Comparison of ENCODE assay signal across 8 cellular contexts in genomic region chr1:111406325-111406768, GRCh38. TPM values are rescaled to one million over a fixed set of nuclear protein-coding genes. Genes with fewer than 3 reads are reported as not detected.
DNase-seq lines count a peak whose midpoint lies in the region; ATAC-seq, FAIRE-seq and TF ChIP-seq lines count a peak whose summit lies in the region.

No MANE protein-coding gene starts in this region.

- H3K4me1 Mint-ChIP-seq in activated CD4-positive, alpha-beta T cell treated with anti-CD3 and anti-CD28 coated beads, Interleukin-2, amount 10 ng/mL, durations not matched to agents 7 days and 5 days: peaks cover 31% of the 10 kb centered on the region
- peaks cover 38% of the 10 kb centered on the region for H3K4me1 Mint-ChIP-seq in stimulated activated naive CD8-positive, alpha-beta T cell treated with anti-CD3 and anti-CD28 coated beads, Interleukin-15, amount 100 ng/mL, for 72 hours

- TF ChIP-seq CTCF in fibroblast of the aortic adventitia (IDR thresholded peaks at IDR 0.05; ENCODE audit: insufficient read depth, low read length) (no peak), dorsolateral prefrontal cortex (IDR thresholded peaks at IDR 0.05 in 54 of 56, conservative IDR thresholded peaks at IDR 0.05 in 2 of 56; ENCODE audit: low read depth in 1 of 56, partially characterized antibody in 56 of 56) (no peak), kidney (IDR thresholded peaks at IDR 0.05; ENCODE audit: borderline replicate concordance, extremely low read depth, insufficient read depth) (no peak)

- H3K9me3 ChIP-seq in kidney (ENCODE audit: control insufficient read depth in 1 of 2, low read length in 2 of 2): no peaks in the 10 kb centered on the region

- no peaks in the 10 kb centered on the region for H3K36me3 ChIP-seq in kidney (ENCODE audit: control insufficient read depth in 1 of 2, insufficient read depth in 2 of 2, low read length in 2 of 2)

- peak; percentile 98 for ATAC-seq in GM19455 (IDR thresholded peaks at IDR 0.05; ENCODE audit: unreplicated experiment)
- ATAC-seq in HG03558 (IDR thresholded peaks at IDR 0.05; ENCODE audit: extremely low read depth, unreplicated experiment): peak; percentile 73
- ATAC-seq in stimulated activated naive CD8-positive, alpha-beta T cell treated with anti-CD3 and anti-CD28 coated beads, Interleukin-15, amount 100 ng/mL, for 72 hours: peak; percentile 96

- H3K4me1 ChIP-seq in kidney (ENCODE audit: control insufficient read depth in 1 of 2, insufficient read depth in 1 of 2, low read depth in 1 of 2, low read length in 2 of 2): no peaks in the 10 kb centered on the region

- DNase-seq in DMS53 (lab: John Stamatoyannopoulos, UW) (peak; percentile 86), fibroblast of the aortic adventitia (ENCODE audit: low read depth) (peak; percentile 84), dorsolateral prefrontal cortex (no peak), kidney (no peak)
- DNase-seq in activated CD4-positive, alpha-beta T cell treated with anti-CD3 and anti-CD28 coated beads, Interleukin-2, amount 10 ng/mL, durations not matched to agents 7 days and 5 days: peak; percentile 70
- DNase-seq in stimulated activated naive CD8-positive, alpha-beta T cell treated with anti-CD3 and anti-CD28 coated beads, Interleukin-15, amount 100 ng/mL, for 72 hours: peak; percentile 26 to 27

- POLR2A ChIA-PET in activated CD4-positive, alpha-beta T cell treated with anti-CD3 and anti-CD28 coated beads, Interleukin-2, amount 10 ng/mL, durations not matched to agents 7 days and 5 days (lab: Charles Lee): no interaction called here

- peak overlapping the region; percentile 55 for H3K27ac Mint-ChIP-seq in activated CD4-positive, alpha-beta T cell treated with anti-CD3 and anti-CD28 coated beads, Interleukin-2, amount 10 ng/mL, durations not matched to agents 7 days and 5 days
- no peak overlapping the region for H3K27ac Mint-ChIP-seq in stimulated activated naive CD8-positive, alpha-beta T cell treated with anti-CD3 and anti-CD28 coated beads, Interleukin-15, amount 100 ng/mL, for 72 hours

- H3K27ac ChIP-seq in dorsolateral prefrontal cortex (no peak overlapping the region), kidney (ENCODE audit: low read depth in 2 of 2, low read length in 2 of 2) (no peak overlapping the region)

- H3K9me3 Mint-ChIP-seq in activated CD4-positive, alpha-beta T cell treated with anti-CD3 and anti-CD28 coated beads, Interleukin-2, amount 10 ng/mL, durations not matched to agents 7 days and 5 days: no peaks in the 10 kb centered on the region
- H3K9me3 Mint-ChIP-seq in stimulated activated naive CD8-positive, alpha-beta T cell treated with anti-CD3 and anti-CD28 coated beads, Interleukin-15, amount 100 ng/mL, for 72 hours: no peaks in the 10 kb centered on the region

- no peak overlapping the region for H3K4me3 ChIP-seq in fibroblast of the aortic adventitia (ENCODE audit: low read depth, low read length)
- H3K4me3 ChIP-seq in dorsolateral prefrontal cortex: no peak overlapping the region
- no peak overlapping the region for H3K4me3 ChIP-seq in kidney (ENCODE audit: low read length in 2 of 2)

- CTCF ChIA-PET in activated CD4-positive, alpha-beta T cell treated with anti-CD3 and anti-CD28 coated beads, Interleukin-2, amount 10 ng/mL, durations not matched to agents 7 days and 5 days (lab: Charles Lee): interaction anchor here (1.2 to 1.9 kb wide), 2 partner anchors 10 to 22 kb away, joined by 5 to 6 read pairs; partner anchors contain the start of gene OVGP1

- H3K36me3 Mint-ChIP-seq in activated CD4-positive, alpha-beta T cell treated with anti-CD3 and anti-CD28 coated beads, Interleukin-2, amount 10 ng/mL, durations not matched to agents 7 days and 5 days (ENCODE audit: low read depth): no peaks in the 10 kb centered on the region

- no peaks in the 10 kb centered on the region for H3K27me3 Mint-ChIP-seq in activated CD4-positive, alpha-beta T cell treated with anti-CD3 and anti-CD28 coated beads, Interleukin-2, amount 10 ng/mL, durations not matched to agents 7 days and 5 days
- H3K27me3 Mint-ChIP-seq in stimulated activated naive CD8-positive, alpha-beta T cell treated with anti-CD3 and anti-CD28 coated beads, Interleukin-15, amount 100 ng/mL, for 72 hours: no peaks in the 10 kb centered on the region

- H3K27me3 ChIP-seq in dorsolateral prefrontal cortex: peaks cover 0 to 14% (median 0%) of the 10 kb centered on the region in 45 donors

- no peak for FAIRE-seq in kidney (lab: Jason Lieb, UNC)

- H3K9ac ChIP-seq in kidney (ENCODE audit: low read length in 2 of 2): no peak overlapping the region

- intact Hi-C loops in dorsolateral prefrontal cortex (cut with DNase I) (no loop called here), kidney (cut with DNase I) (loop anchor here (10.0 kb wide), 1 partner anchor 182 kb away; the partner anchor contains the start of gene CHI3L2)

- H3K4me3 Mint-ChIP-seq in activated CD4-positive, alpha-beta T cell treated with anti-CD3 and anti-CD28 coated beads, Interleukin-2, amount 10 ng/mL, durations not matched to agents 7 days and 5 days: no peak overlapping the region
- peak overlapping the region; percentile 9 to 59 for H3K4me3 Mint-ChIP-seq in stimulated activated naive CD8-positive, alpha-beta T cell treated with anti-CD3 and anti-CD28 coated beads, Interleukin-15, amount 100 ng/mL, for 72 hours

RNA-seq across cellular contexts. Expression of gene OVGP1, which starts 21.2 kb away (rescaled TPM):
- 1 to 10 TPM; 1.6 to 1.7 TPM for total RNA-seq in activated CD4-positive, alpha-beta T cell treated with anti-CD3 and anti-CD28 coated beads, Interleukin-2, amount 10 ng/mL, durations not matched to agents 7 days and 5 days
- total RNA-seq in fibroblast of the aortic adventitia (ENCODE audit: low replicate concordance): 0.27 and 0.90 TPM in 2 replicates
- 10 to 100 TPM in 74 of 120 experiments, 1 to 10 TPM in 46; 4.7 to 23.9 (median 11.0) TPM for total RNA-seq in dorsolateral prefrontal cortex
- 3.4 TPM for total RNA-seq in kidney
- 2.6 TPM for polyA plus RNA-seq in kidney (ENCODE audit: insufficient read depth, low read depth, low replicate concordance)

RNA-seq across cellular contexts. Expression of gene WDR77, which starts 42.7 kb away (rescaled TPM):
- total RNA-seq in activated CD4-positive, alpha-beta T cell treated with anti-CD3 and anti-CD28 coated beads, Interleukin-2, amount 10 ng/mL, durations not matched to agents 7 days and 5 days: 10 to 100 TPM; 46.1 to 48.6 TPM
- 22.1 and 29.4 TPM in 2 replicates for total RNA-seq in fibroblast of the aortic adventitia (ENCODE audit: low replicate concordance)
- 10 to 100 TPM; 13.6 to 29.7 (median 21.9) TPM for total RNA-seq in dorsolateral prefrontal cortex
- total RNA-seq in kidney: 26.5 TPM
- 28.2 TPM for polyA plus RNA-seq in kidney (ENCODE audit: insufficient read depth, low read depth, low replicate concordance)

RNA-seq across cellular contexts. Expression of gene ATP5PB, which starts 42.9 kb away (rescaled TPM):
- 100 to 1,000 TPM; 321 to 348 TPM for total RNA-seq in activated CD4-positive, alpha-beta T cell treated with anti-CD3 and anti-CD28 coated beads, Interleukin-2, amount 10 ng/mL, durations not matched to agents 7 days and 5 days
- total RNA-seq in fibroblast of the aortic adventitia (ENCODE audit: low replicate concordance): 301 and 327 TPM in 2 replicates
- total RNA-seq in dorsolateral prefrontal cortex: 100 to 1,000 TPM; 111 to 247 (median 179) TPM
- total RNA-seq in kidney: 207 TPM
- 791 TPM for polyA plus RNA-seq in kidney (ENCODE audit: insufficient read depth, low read depth, low replicate concordance)

Comparison
In these comparisons a context has a peak if more than half of its experiments do, and no peak if none do; other contexts are left out.
1. DNase-seq: peak in DMS53 (single experiment), activated CD4-positive, alpha-beta T cell treated with anti-CD3 and anti-CD28 coated beads, Interleukin-2, amount 10 ng/mL, durations not matched to agents 7 days and 5 days (single experiment), fibroblast of the aortic adventitia (single experiment) and stimulated activated naive CD8-positive, alpha-beta T cell treated with anti-CD3 and anti-CD28 coated beads, Interleukin-15, amount 100 ng/mL, for 72 hours (2 of 2); none in dorsolateral prefrontal cortex (0 of 10) and kidney (single experiment).
2. Peak in every context shown above with its lines, with median percentiles within 50 percentile points of each other: ATAC-seq.